In the genomic region with DNA sequence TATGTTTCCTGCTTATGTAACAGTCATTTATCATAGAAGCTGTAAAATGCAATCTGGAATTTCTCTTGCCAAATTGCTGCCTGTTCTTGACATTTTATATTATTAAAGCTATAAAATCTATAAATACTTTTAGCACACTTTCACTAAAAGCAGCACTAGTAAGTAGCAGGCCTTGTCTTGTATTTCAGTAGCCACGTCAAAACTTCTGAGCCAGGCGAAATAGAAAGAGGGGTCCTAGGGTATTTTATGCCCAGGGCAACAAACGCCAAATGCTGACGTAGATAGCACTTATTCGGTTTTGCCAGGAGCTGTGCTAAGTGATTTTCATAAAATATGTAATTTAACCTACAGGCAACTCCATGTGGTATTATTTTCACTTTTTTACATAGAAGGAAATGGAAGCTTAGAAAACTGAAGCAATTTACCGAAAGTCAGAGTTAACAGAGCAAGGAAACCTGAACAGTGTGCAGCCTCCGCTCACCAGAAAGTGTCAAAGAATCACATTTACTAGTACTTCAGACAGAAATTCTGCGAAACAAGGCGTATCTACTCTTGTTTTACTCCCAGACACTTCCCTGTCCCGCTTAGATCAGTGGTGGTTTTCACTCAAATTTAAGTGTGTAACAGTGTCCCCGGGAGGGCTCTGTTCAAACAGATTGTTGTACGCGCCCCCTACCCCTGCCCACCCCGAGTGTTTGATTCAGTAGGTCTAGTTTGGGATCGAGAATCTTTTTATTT, we compare ENCODE assay signal across 7 cellular contexts. TPM values are rescaled to one million over a fixed set of nuclear protein-coding genes. Genes with fewer than 3 reads are reported as not detected.
DNase-seq lines count a peak whose midpoint lies in the region; TF ChIP-seq lines count a peak whose summit lies in the region.

No MANE protein-coding gene starts in this region.

- H3K27ac Mint-ChIP-seq in HFFc6 = peak overlapping the region; percentile 61

- TF ChIP-seq CTCF in HFFc6 (IDR thresholded peaks at IDR 0.05) (no peak), fibroblast of lung (conservative IDR thresholded peaks at IDR 0.05 in 1 of 2, IDR thresholded peaks at IDR 0.05 in 1 of 2; ENCODE audit: low read depth in 1 of 2, low read length in 2 of 2) (no peak), smooth muscle cell (IDR thresholded peaks at IDR 0.05; ENCODE audit: borderline replicate concordance, insufficient read depth, poor library complexity, severe bottlenecking) (no peak)

- no peaks in the 10 kb centered on the region for H3F3A ChIP-seq in smooth muscle cell (ENCODE audit: low read depth)

- no peaks in the 10 kb centered on the region for H3K36me3 ChIP-seq in fibroblast of lung (ENCODE audit: control insufficient read depth, insufficient read depth, low read length)
- H3K36me3 ChIP-seq in smooth muscle cell (ENCODE audit: low read depth) = no peaks in the 10 kb centered on the region

- H3K27me3 Mint-ChIP-seq in HFFc6 (ENCODE audit: insufficient read depth) = peaks cover 2% of the 10 kb centered on the region; the same call in 1 of the 2 replicates

- peak overlapping the region in 1 of 4 experiments; percentile 70 for H3K4me3 ChIP-seq in fibroblast of lung (replicated peaks in 1 of 4; ENCODE audit: control extremely low read depth in 1 of 4, insufficient read depth in 1 of 4, low read depth in 3 of 4, low read length in 4 of 4)
- H3K4me3 ChIP-seq in smooth muscle cell = peak overlapping the region; percentile 71

- 96% methylated on average over 15 of the region's 15 CpGs for WGBS in smooth muscle cell (ENCODE audit: low lambda C conversion rate)

- H3K36me3 Mint-ChIP-seq in HFFc6 (ENCODE audit: low read depth) = peaks cover 30% of the 10 kb centered on the region

- no peaks in the 10 kb centered on the region for H3K9me3 ChIP-seq in fibroblast of lung (ENCODE audit: control insufficient read depth, insufficient read depth, low read depth, low read length)
- no peaks in the 10 kb centered on the region for H3K9me3 ChIP-seq in smooth muscle cell (replicated peaks; ENCODE audit: low read depth)

- H3K4me1 ChIP-seq in fibroblast of lung (ENCODE audit: control insufficient read depth, extremely low read depth, insufficient read depth, low read length) (no peaks in the 10 kb centered on the region), smooth muscle cell (ENCODE audit: low read depth) (no peaks in the 10 kb centered on the region)

- H3K27ac ChIP-seq in fibroblast of lung (ENCODE audit: insufficient read depth, low read length) (no peak overlapping the region), smooth muscle cell (ENCODE audit: low read depth) (no peak overlapping the region)

- H3K9ac ChIP-seq in fibroblast of lung (ENCODE audit: insufficient read depth, low read length) (no peak overlapping the region), smooth muscle cell (ENCODE audit: low read depth) (no peak overlapping the region)

- H2AFZ ChIP-seq in fibroblast of lung (ENCODE audit: low read length) (no peak overlapping the region), smooth muscle cell (ENCODE audit: low read depth) (no peak overlapping the region)

- no peaks in the 10 kb centered on the region for H3K27me3 ChIP-seq in fibroblast of lung (ENCODE audit: control insufficient read depth, insufficient read depth, low read length)
- H3K27me3 ChIP-seq in smooth muscle cell (ENCODE audit: low read depth) = no peaks in the 10 kb centered on the region

- peaks cover 16% of the 10 kb centered on the region for H3K4me1 Mint-ChIP-seq in HFFc6 (ENCODE audit: low read depth)

- DNase-seq in HFFc6 = no peak
- peak; percentile 12 for DNase-seq in SK-N-DZ (ENCODE audit: low spot score)
- no peak for DNase-seq in fibroblast of lung (ENCODE audit: low read depth in 2 of 2)
- DNase-seq in smooth muscle cell (lab: John Stamatoyannopoulos, UW; ENCODE audit: unreplicated experiment) = no peak
- no peak for DNase-seq in NCI-H524 treated with DMSO at 0.1 percent for 48 hours (lab: John Stamatoyannopoulos, UW)
- no peak for DNase-seq in NCI-H2196 (lab: John Stamatoyannopoulos, UW; ENCODE audit: unreplicated experiment)
- DNase-seq in medulla oblongata (ENCODE audit: extremely low spot score) = no peak

- peak overlapping the region; percentile 58 for H3K4me2 ChIP-seq in fibroblast of lung (ENCODE audit: extremely low read depth, insufficient read depth, low read length)
- peak overlapping the region; percentile 91 for H3K4me2 ChIP-seq in smooth muscle cell

- H4K20me1 ChIP-seq in fibroblast of lung (ENCODE audit: control insufficient read depth, extremely low read depth, insufficient read depth, low read length) (no peaks in the 10 kb centered on the region), smooth muscle cell (ENCODE audit: low read depth) (no peaks in the 10 kb centered on the region)

- H3K4me3 Mint-ChIP-seq in HFFc6 = peak overlapping the region; percentile 97

- peaks cover 22% of the 10 kb centered on the region for H3K79me2 ChIP-seq in fibroblast of lung (ENCODE audit: control insufficient read depth, insufficient read depth, low read length)
- H3K79me2 ChIP-seq in smooth muscle cell (ENCODE audit: low read depth) = peaks cover 25% of the 10 kb centered on the region

- H3K9me3 Mint-ChIP-seq in HFFc6 = no peaks in the 10 kb centered on the region

RNA-seq across cellular contexts. Expression of a gene that starts 1.1 kb away (rescaled TPM):
- 10 to 100 TPM; 18.0 to 20.3 (median 18.4) TPM for total RNA-seq in HFFc6 (2021; fragmentation: NEBNext Ultra II Directional; extraction: Animal tissue kit (Norgen Biotek cat#: 25700))
- 18.3 TPM in 2 replicates for polyA plus RNA-seq in SK-N-DZ (2014; cell fraction: cytosol; rRNA removed)
- 8.8 and 11.1 TPM in 2 replicates for polyA plus RNA-seq in SK-N-DZ (2014; cell fraction: nucleus; rRNA removed)
- total RNA-seq in fibroblast of lung (36.3 and 48.0 TPM in 2 replicates), smooth muscle cell (14.2 and 18.1 TPM in 2 replicates)
- polyA plus RNA-seq in fibroblast of lung (25.5 and 35.9 TPM in 2 replicates), smooth muscle cell (7.6 and 11.9 TPM in 2 replicates)
- 10.9 and 15.6 TPM in 2 replicates for polyA plus RNA-seq in fibroblast of lung (2012)
- 6.3 and 8.6 TPM in 2 replicates for polyA minus RNA-seq in fibroblast of lung (ENCODE audit: low replicate concordance)
